Comparison of ENCODE assay signal across 27 cellular contexts in the genomic region with DNA sequence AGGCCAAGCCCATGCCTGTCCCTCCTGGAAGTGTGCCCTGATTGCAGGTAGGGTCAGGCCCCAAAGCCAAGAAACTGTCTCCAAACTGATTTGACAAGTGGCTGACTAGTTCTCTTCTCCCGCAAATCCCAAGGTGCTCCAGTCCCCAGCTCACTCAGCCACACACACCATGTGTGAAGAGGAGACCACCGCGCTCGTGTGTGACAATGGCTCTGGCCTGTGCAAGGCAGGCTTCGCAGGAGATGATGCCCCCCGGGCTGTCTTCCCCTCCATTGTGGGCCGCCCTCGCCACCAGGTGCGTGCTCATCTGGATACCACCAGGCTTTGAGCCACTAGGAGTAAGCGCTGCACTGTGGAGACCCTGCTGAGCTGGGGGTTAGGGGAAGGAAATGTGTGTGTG. TPM values are rescaled to one million over a fixed set of nuclear protein-coding genes. Genes with fewer than 3 reads are reported as not detected.
"Had no signal": no experiment of that assay in that cellular context is flagged by ENCODE, and none has a peak within 500 bp of the region (broad histone marks: within the 10 kb centered on the region; RNA-seq: fewer than 3 reads in every experiment).

No MANE protein-coding gene starts in this region.

- H3K9me3 Mint-ChIP-seq: activated CD4-positive, alpha-beta memory T cell treated with anti-CD3 and anti-CD28 coated beads, Interleukin-2, amount 10 ng/mL, durations not matched to agents 7 days and 5 days; activated naive CD4-positive, alpha-beta T cell treated with anti-CD3 and anti-CD28 coated beads, Interleukin-2, amount 50 U/mL, for 24 hours; activated T-cell treated with anti-CD3 and anti-CD28 coated beads, Interleukin-2, amount 50 U/mL, for 24 hours; activated T-helper 1 cell treated with anti-CD3 and anti-CD28 coated beads, Interleukin-12 subunit alpha, Interleukin-12 subunit beta, Interleukin-2, Interleukin-4 antibody, amounts not matched to agents 30 ng/mL and 10 ng/mL and 1 ng/mL, durations not matched to agents 14 hours and 24 hours and 36 hours had no signal

- H3K27ac Mint-ChIP-seq: activated CD4-positive, alpha-beta memory T cell treated with anti-CD3 and anti-CD28 coated beads, Interleukin-2, amount 10 ng/mL, durations not matched to agents 7 days and 5 days; activated CD4-positive, alpha-beta T cell treated with anti-CD3 and anti-CD28 coated beads for 36 hours; activated naive CD4-positive, alpha-beta T cell treated with anti-CD3 and anti-CD28 coated beads, Interleukin-2, amount 50 U/mL, for 24 hours; activated T-cell treated with anti-CD3 and anti-CD28 coated beads, Interleukin-2, amount 50 U/mL, for 24 hours; activated T-helper 1 cell treated with anti-CD3 and anti-CD28 coated beads, Interleukin-12 subunit alpha, Interleukin-12 subunit beta, Interleukin-2, Interleukin-4 antibody, amounts not matched to agents 30 ng/mL and 10 ng/mL and 1 ng/mL, durations not matched to agents 14 hours and 24 hours and 36 hours had no signal

- H3K36me3 Mint-ChIP-seq: activated naive CD4-positive, alpha-beta T cell treated with anti-CD3 and anti-CD28 coated beads, Interleukin-2, amount 50 U/mL, for 24 hours had no signal

- H3K4me2 ChIP-seq: SK-N-SH had no signal

- H3K9ac ChIP-seq: SK-N-SH had no signal

- H3K4me3 ChIP-seq: SJCRH30 had no signal

- H3K9me3 ChIP-seq: SJCRH30, SK-N-SH had no signal

- H3K4me3 Mint-ChIP-seq: activated CD4-positive, alpha-beta memory T cell treated with anti-CD3 and anti-CD28 coated beads, Interleukin-2, amount 10 ng/mL, durations not matched to agents 7 days and 5 days; activated CD4-positive, alpha-beta T cell treated with anti-CD3 and anti-CD28 coated beads for 36 hours; activated naive CD4-positive, alpha-beta T cell treated with anti-CD3 and anti-CD28 coated beads, Interleukin-2, amount 50 U/mL, for 24 hours; activated T-cell treated with anti-CD3 and anti-CD28 coated beads, Interleukin-2, amount 50 U/mL, for 24 hours; activated T-helper 1 cell treated with anti-CD3 and anti-CD28 coated beads, Interleukin-12 subunit alpha, Interleukin-12 subunit beta, Interleukin-2, Interleukin-4 antibody, amounts not matched to agents 30 ng/mL and 10 ng/mL and 1 ng/mL, durations not matched to agents 14 hours and 24 hours and 36 hours had no signal

- H3K27me3 Mint-ChIP-seq: activated CD4-positive, alpha-beta T cell treated with anti-CD3 and anti-CD28 coated beads for 36 hours; activated naive CD4-positive, alpha-beta T cell treated with anti-CD3 and anti-CD28 coated beads, Interleukin-2, amount 50 U/mL, for 24 hours; activated T-cell treated with anti-CD3 and anti-CD28 coated beads, Interleukin-2, amount 50 U/mL, for 24 hours had no signal

- DNase-seq: activated CD4-positive, alpha-beta memory T cell treated with anti-CD3 and anti-CD28 coated beads, Interleukin-2, amount 10 ng/mL, durations not matched to agents 7 days and 5 days; activated CD4-positive, alpha-beta T cell treated with anti-CD3 and anti-CD28 coated beads for 36 hours; activated CD4-positive, alpha-beta T cell treated with anti-CD3 and anti-CD28 coated beads, Interleukin-2, amount 50 U/mL, for 1 hour; activated effector memory CD4-positive, alpha-beta T cell treated with Interleukin-2 at 50 U/mL for 16 hours; activated naive CD4-positive, alpha-beta T cell; activated T-cell treated with anti-CD3 and anti-CD28 coated beads, Interleukin-2, amount 50 U/mL, for 24 hours; aorta; central memory CD4-positive, alpha-beta T cell; NCI-H146; NCI-H187 treated with DMSO at 0.1 percent for 48 hours; NCI-H226; NCI-H526; NCI-H774; NK-92 treated with Interleukin-12 subunit alpha and Interleukin-12 subunit beta, amount 100 ng/mL, for 24 hours; OCI-M1; Right ventricle myocardium superior; SJCRH30; SK-N-SH; T-helper 1 cell had no signal

- H3K27ac ChIP-seq: RWPE1, SJCRH30, VCaP had no signal

- H3K36me3 ChIP-seq: SJCRH30 had no signal

- ATAC-seq: activated CD4-positive, alpha-beta T cell treated with anti-CD3 and anti-CD28 coated beads for 36 hours; Panc1 had no signal

RNA-seq across cellular contexts. Expression of gene ACTG2, which starts 8.3 kb away (rescaled TPM):
- total RNA-seq: activated CD4-positive, alpha-beta memory T cell treated with anti-CD3 and anti-CD28 coated beads, Interleukin-2, amount 10 ng/mL, durations not matched to agents 7 days and 5 days; bronchial epithelial cell; NCI-H460; T-helper 2 cell treated with Interferon-gamma antibody and Interleukin-4, amounts not matched to agents 100 ng/mL and 5 ng/mL, for 36 hours had no signal
